In the genomic region with DNA sequence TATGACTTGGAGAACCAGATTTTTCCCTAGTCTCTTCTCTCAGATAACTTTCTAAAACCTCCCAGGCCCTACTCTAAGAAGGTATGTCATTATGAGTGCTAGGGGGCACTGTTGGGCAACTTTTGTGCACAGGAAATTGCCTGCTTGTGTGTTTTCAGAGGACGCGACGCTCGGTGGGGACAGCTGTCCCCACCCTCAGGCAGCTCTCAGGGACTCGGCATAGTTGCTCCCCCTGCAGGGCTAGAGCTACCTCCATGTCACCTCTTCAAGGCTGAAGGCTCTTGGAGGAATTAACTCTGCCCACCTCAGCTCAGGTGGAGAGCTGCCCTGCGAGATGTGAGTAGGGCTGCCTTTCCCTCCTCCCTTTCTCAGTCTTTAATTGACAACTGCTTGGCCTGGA, we compare ENCODE assay signal across 9 cellular contexts. TPM values are rescaled to one million over a fixed set of nuclear protein-coding genes. Genes with fewer than 3 reads are reported as not detected.
DNase-seq lines count a peak whose midpoint lies in the region; ATAC-seq, FAIRE-seq and TF ChIP-seq lines count a peak whose summit lies in the region.
"Had no signal": no experiment of that assay in that cellular context is flagged by ENCODE, and none has a peak within 500 bp of the region (broad histone marks: within the 10 kb centered on the region; RNA-seq: fewer than 3 reads in every experiment).

No MANE protein-coding gene starts in this region.

- no peaks in the 10 kb centered on the region for H4K20me1 ChIP-seq in BLaER1 treated with 17β-estradiol and CSF1 and Interleukin-3, amounts not matched to agents 10 nM and 100 nM
- no peaks in the 10 kb centered on the region for H4K20me1 ChIP-seq in OCI-LY1 (ENCODE audit: insufficient read depth, low read length)

- H3K79me2 ChIP-seq in OCI-LY1 (ENCODE audit: insufficient read depth, low read length), result no peaks in the 10 kb centered on the region

- FAIRE-seq in small intestine (lab: Jason Lieb, UNC), result no peak

- peaks cover 11% of the 10 kb centered on the region for H3K4me1 Mint-ChIP-seq in activated T-cell treated with anti-CD3 and anti-CD28 coated beads, Interleukin-2, amount 50 U/mL, for 24 hours (ENCODE audit: low read depth)

- H3K4me2 ChIP-seq in BLaER1 treated with 17β-estradiol and CSF1 and Interleukin-3, amounts not matched to agents 10 nM and 100 nM, result peak overlapping the region in 10 of 11 experiments; percentile 1 to 49 (median 22); a peak in 15 of 22 replicates
- H3K4me2 ChIP-seq in OCI-LY1 (ENCODE audit: low read length), result no peak overlapping the region

- H3K27ac ChIP-seq in BLaER1 treated with 17β-estradiol and CSF1 and Interleukin-3, amounts not matched to agents 10 nM and 100 nM, result no peak overlapping the region
- H3K27ac ChIP-seq in OCI-LY1 (ENCODE audit: low read depth, low read length, poor library complexity, severe bottlenecking) (no peak overlapping the region), small intestine (ENCODE audit: low read depth in 1 of 2, low read length in 1 of 2) (no peak overlapping the region)

- WGBS in small intestine, 3 donors, result 11 to 17% (median 13%) methylated on average over 6 of the region's 6 CpGs

- no peak overlapping the region for H3K4me3 ChIP-seq in BLaER1 treated with 17β-estradiol and CSF1 and Interleukin-3, amounts not matched to agents 10 nM and 100 nM
- H3K4me3 ChIP-seq in OCI-LY1 (ENCODE audit: low read depth, low read length, poor library complexity, severe bottlenecking), result no peak overlapping the region
- H3K4me3 ChIP-seq in small intestine (ENCODE audit: low read depth in 1 of 2, low read length in 2 of 2), result no peak overlapping the region

- no peaks in the 10 kb centered on the region for H3K36me3 ChIP-seq in BLaER1 treated with 17β-estradiol and CSF1 and Interleukin-3, amounts not matched to agents 10 nM and 100 nM
- H3K36me3 ChIP-seq in OCI-LY1 (ENCODE audit: insufficient read depth, low read length), result no peaks in the 10 kb centered on the region
- no peaks in the 10 kb centered on the region for H3K36me3 ChIP-seq in small intestine (ENCODE audit: control insufficient read depth in 2 of 2, insufficient read depth in 2 of 2, low read length in 2 of 2)

- no peaks in the 10 kb centered on the region for H3F3A ChIP-seq in OCI-LY1 (ENCODE audit: insufficient read depth, low read length)

- no peak overlapping the region for H3K27ac Mint-ChIP-seq in activated T-cell treated with anti-CD3 and anti-CD28 coated beads, Interleukin-2, amount 50 U/mL, for 24 hours

- no peaks in the 10 kb centered on the region for H3K9me3 Mint-ChIP-seq in activated T-cell treated with anti-CD3 and anti-CD28 coated beads, Interleukin-2, amount 50 U/mL, for 24 hours

- DNase-seq in KG1 (lab: John Stamatoyannopoulos, UW) (peak; percentile 42), glomerular visceral epithelial cell (ENCODE audit: extremely low spot score) (peak; percentile 22), small intestine (peak; percentile 48), occipital lobe (lab: John Stamatoyannopoulos, UW) (no peak)
- DNase-seq in activated T-cell treated with anti-CD3 and anti-CD28 coated beads, Interleukin-2, amount 50 U/mL, for 24 hours, result peak; percentile 43

- H3K27me3 ChIP-seq in BLaER1 treated with 17β-estradiol and CSF1 and Interleukin-3, amounts not matched to agents 10 nM and 100 nM, result peaks cover 11 to 20% (median 12%) of the 10 kb centered on the region in 11 experiments; a peak in 20 of 22 replicates
- peaks cover 5% of the 10 kb centered on the region for H3K27me3 ChIP-seq in OCI-LY1 (ENCODE audit: insufficient read depth, low read length)
- H3K27me3 ChIP-seq in small intestine (ENCODE audit: control insufficient read depth in 2 of 2, insufficient read depth in 2 of 2, low read length in 2 of 2), result peaks cover 0 to 3% of the 10 kb centered on the region in 2 donors

- H3K9ac ChIP-seq in BLaER1 treated with 17β-estradiol and CSF1 and Interleukin-3, amounts not matched to agents 10 nM and 100 nM, result no peak overlapping the region
- no peak overlapping the region for H3K9ac ChIP-seq in OCI-LY1 (ENCODE audit: low read length)

- H3K9me3 ChIP-seq in BLaER1 treated with 17β-estradiol and CSF1 and Interleukin-3, amounts not matched to agents 10 nM and 100 nM (replicated peaks in 1 of 11), result no peaks in the 10 kb centered on the region
- H3K9me3 ChIP-seq in OCI-LY1 (ENCODE audit: low read length) (no peaks in the 10 kb centered on the region), small intestine (ENCODE audit: control insufficient read depth, low read depth) (no peaks in the 10 kb centered on the region)

- H3K36me3 Mint-ChIP-seq in activated T-cell treated with anti-CD3 and anti-CD28 coated beads, Interleukin-2, amount 50 U/mL, for 24 hours (ENCODE audit: low read depth), result no peaks in the 10 kb centered on the region

- no peak overlapping the region for H2AFZ ChIP-seq in OCI-LY1 (ENCODE audit: low read length)

- H3K4me3 Mint-ChIP-seq in activated T-cell treated with anti-CD3 and anti-CD28 coated beads, Interleukin-2, amount 50 U/mL, for 24 hours, result no peak overlapping the region

- H3K4me1 ChIP-seq in BLaER1 treated with 17β-estradiol and CSF1 and Interleukin-3, amounts not matched to agents 10 nM and 100 nM, result peaks cover 31 to 69% (median 44%) of the 10 kb centered on the region in 10 experiments
- H3K4me1 ChIP-seq in OCI-LY1 (ENCODE audit: insufficient read depth, low read length, severe bottlenecking) (no peaks in the 10 kb centered on the region), small intestine (ENCODE audit: control insufficient read depth in 2 of 2, insufficient read depth in 1 of 2, low read depth in 1 of 2, low read length in 1 of 2) (peaks cover 0 to 3% of the 10 kb centered on the region in 2 donors)

- peak; percentile 73 for TF ChIP-seq CTCF in OCI-LY1 (IDR thresholded peaks at IDR 0.05; ENCODE audit: low read length)

- ATAC-seq in GM19023 (IDR thresholded peaks at IDR 0.05; ENCODE audit: unreplicated experiment), result peak; percentile 40

- peaks cover 50% of the 10 kb centered on the region for H3K27me3 Mint-ChIP-seq in activated T-cell treated with anti-CD3 and anti-CD28 coated beads, Interleukin-2, amount 50 U/mL, for 24 hours

- H3K9me2 ChIP-seq in OCI-LY1 (ENCODE audit: low read depth, low read length), result no peaks in the 10 kb centered on the region

RNA-seq across cellular contexts. Expression of a gene that starts 10.2 kb away (rescaled TPM):
- polyA plus RNA-seq in small intestine, result under 1 TPM in 2 of 3 donors, not detected in 1; 0.07 to 0.27 TPM
- not detected for total RNA-seq in occipital lobe
- total RNA-seq: pulmonary artery endothelial cell had no signal

RNA-seq across cellular contexts. Expression of a gene that starts 15.2 kb away (rescaled TPM):
- polyA plus RNA-seq in small intestine, result under 1 TPM in 1 of 3 donors, not detected in 2; 0.01 TPM
- not detected for total RNA-seq in occipital lobe
- total RNA-seq: pulmonary artery endothelial cell had no signal
